ENCODE assay signal across 10 cellular contexts in genomic region chr6:11386323-11386722, GRCh38.
DNase-seq lines count a peak whose midpoint lies in the region; ATAC-seq and FAIRE-seq lines count a peak whose summit lies in the region.
"Had no signal": no experiment of that assay in that cellular context is flagged by ENCODE, and none has a peak within 500 bp of the region (broad histone marks: within the 10 kb centered on the region; RNA-seq: fewer than 3 reads in every experiment).

No MANE protein-coding gene starts in this region.

- ATAC-seq in GM18508 (IDR thresholded peaks at IDR 0.05; ENCODE audit: insufficient read depth, unreplicated experiment) = peak; percentile 64
- peak; percentile 60 for ATAC-seq in GM19397 (IDR thresholded peaks at IDR 0.05; ENCODE audit: unreplicated experiment)
- peak; percentile 74 for ATAC-seq in HG03025 (IDR thresholded peaks at IDR 0.05; ENCODE audit: low FRiP score, unreplicated experiment)
- ATAC-seq in T-helper 17 cell = no peak

- no peaks in the 10 kb centered on the region for H3K36me3 Mint-ChIP-seq in T-helper 17 cell (ENCODE audit: low read depth)

- H3K4me3 ChIP-seq in small intestine (ENCODE audit: low read depth in 1 of 2, low read length in 2 of 2) = no peak overlapping the region
- H3K4me3 ChIP-seq: right lobe of liver had no signal

- H3K4me1 ChIP-seq in small intestine (ENCODE audit: control insufficient read depth in 2 of 2, insufficient read depth in 1 of 2, low read depth in 1 of 2, low read length in 1 of 2) = no peaks in the 10 kb centered on the region
- H3K4me1 ChIP-seq: right lobe of liver had no signal

- WGBS in small intestine, 3 donors = 59 to 74% (median 66%) methylated on average over 4 of the region's 4 CpGs

- H3K27ac Mint-ChIP-seq in T-helper 17 cell = peak overlapping the region; percentile 66

- peaks cover 31% of the 10 kb centered on the region for H3K4me1 Mint-ChIP-seq in T-helper 17 cell

- no peaks in the 10 kb centered on the region for H3K27me3 ChIP-seq in small intestine (ENCODE audit: control insufficient read depth in 2 of 2, insufficient read depth in 2 of 2, low read length in 2 of 2)
- H3K27me3 ChIP-seq: right lobe of liver had no signal

- DNase-seq in T-helper 17 cell = no peak
- DNase-seq in small intestine = no peak
- no peak for DNase-seq in NCI-H1105 (lab: John Stamatoyannopoulos, UW)
- no peak for DNase-seq in Ammon's horn (ENCODE audit: low spot score)
- DNase-seq: effector CD8-positive, alpha-beta T cell; right lobe of liver; SHP77 had no signal

- FAIRE-seq in small intestine (lab: Jason Lieb, UNC) = no peak

- no peak overlapping the region for H3K27ac ChIP-seq in small intestine (ENCODE audit: low read depth in 1 of 2, low read length in 1 of 2)
- H3K27ac ChIP-seq: right lobe of liver had no signal

- H3K9me3 ChIP-seq in T-helper 17 cell (ENCODE audit: control insufficient read depth, low read length, poor library complexity, severe bottlenecking) (no peaks in the 10 kb centered on the region), small intestine (ENCODE audit: control insufficient read depth, low read depth) (no peaks in the 10 kb centered on the region)
- H3K9me3 ChIP-seq: right lobe of liver had no signal

- no peaks in the 10 kb centered on the region for H3K36me3 ChIP-seq in small intestine (ENCODE audit: control insufficient read depth in 2 of 2, insufficient read depth in 2 of 2, low read length in 2 of 2)
- H3K36me3 ChIP-seq: right lobe of liver had no signal

- peak overlapping the region; percentile 64 for H3K4me3 Mint-ChIP-seq in T-helper 17 cell

- H3K27me3 Mint-ChIP-seq in T-helper 17 cell = no peaks in the 10 kb centered on the region
